ENCODE assay signal across 20 cellular contexts in the genomic region with DNA sequence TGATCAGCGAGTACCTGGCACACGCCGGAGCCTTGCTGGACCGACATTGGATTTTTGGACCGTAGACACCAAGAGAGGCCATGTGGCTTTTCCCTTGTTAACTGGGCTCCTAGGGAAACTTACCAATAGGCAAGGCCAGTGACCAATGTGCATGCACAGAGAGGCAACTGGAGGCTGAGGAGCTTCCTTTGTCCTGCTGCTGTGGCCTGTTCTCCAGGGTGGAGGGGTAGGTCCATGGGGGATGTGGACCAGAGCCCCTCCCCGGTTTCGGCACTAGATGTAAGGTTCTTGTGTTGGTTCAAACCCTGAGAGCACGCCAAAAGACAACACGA. TPM values are rescaled to one million over a fixed set of nuclear protein-coding genes. Genes with fewer than 3 reads are reported as not detected.
DNase-seq lines count a peak whose midpoint lies in the region; ATAC-seq, FAIRE-seq and TF ChIP-seq lines count a peak whose summit lies in the region.
"Had no signal": no experiment of that assay in that cellular context is flagged by ENCODE, and none has a peak within 500 bp of the region (broad histone marks: within the 10 kb centered on the region; RNA-seq: fewer than 3 reads in every experiment).

No MANE protein-coding gene starts in this region.

- no peak for ATAC-seq in GM21381 (IDR thresholded peaks at IDR 0.05; ENCODE audit: unreplicated experiment)
- ATAC-seq: stimulated activated memory B cell treated with anti-CD40 and anti-IgM and Interleukin-4, amounts not matched to agents 10 μg/mL and 1 μg/mL and 100 μg/mL, for 72 hours had no signal

- no peak overlapping the region for H3K4ac ChIP-seq in neuronal stem cell (ENCODE audit: low read length)

- H3K27me3 ChIP-seq in ACC112 (ENCODE audit: insufficient read depth, low read length) (no peaks in the 10 kb centered on the region), Karpas-422 (ENCODE audit: low read length) (no peaks in the 10 kb centered on the region), neuronal stem cell (ENCODE audit: control insufficient read depth in 3 of 3, insufficient read depth in 3 of 3, low read depth in 1 of 3, low read length in 3 of 3) (no peaks in the 10 kb centered on the region), colonic mucosa (no peaks in the 10 kb centered on the region), sigmoid colon (no peaks in the 10 kb centered on the region)
- H3K27me3 ChIP-seq: breast epithelium, esophagus muscularis mucosa, tibial nerve had no signal

- no peak overlapping the region for H3K18ac ChIP-seq in neuronal stem cell (ENCODE audit: low read length)

- TF ChIP-seq POLR2A in H54 (IDR thresholded peaks at IDR 0.05; ENCODE audit: low read depth, low read length) (no peak), sigmoid colon (IDR thresholded peaks at IDR 0.05) (no peak)

- peak overlapping the region; percentile 89 for H3K23ac ChIP-seq in neuronal stem cell (ENCODE audit: low read depth, low read length, poor library complexity)

- H3K4me3 ChIP-seq in ACC112 (ENCODE audit: low read depth, low read length) (no peak overlapping the region), Karpas-422 (ENCODE audit: low read length) (no peak overlapping the region), coronary artery (peak overlapping the region; percentile 38), neuronal stem cell (ENCODE audit: low read length in 2 of 2) (no peak overlapping the region), colonic mucosa (no peak overlapping the region), sigmoid colon (no peak overlapping the region)
- H3K4me3 ChIP-seq: breast epithelium, esophagus muscularis mucosa, tibial nerve had no signal

- intact Hi-C loops in colonic mucosa (cut with DNase I) (loop anchor here (5.0 kb wide), 1 partner anchor 32 kb away; no protein-coding TSS in a partner anchor), sigmoid colon (cut with DNase I) (no loop called here)

- no peak overlapping the region for H2BK120ac ChIP-seq in neuronal stem cell (ENCODE audit: low read depth, low read length)

- H3K9me2 ChIP-seq in Karpas-422 (replicated peaks; ENCODE audit: insufficient read depth, low read length): no peaks in the 10 kb centered on the region

- no peak overlapping the region for H2BK5ac ChIP-seq in neuronal stem cell (ENCODE audit: low read length)

- H4K91ac ChIP-seq in neuronal stem cell (ENCODE audit: low read depth, low read length, poor library complexity): no peak overlapping the region

- H3K9ac ChIP-seq in Karpas-422 (ENCODE audit: low read length): no peak overlapping the region
- H3K9ac ChIP-seq in neuronal stem cell (ENCODE audit: low read depth, low read length, poor library complexity): no peak overlapping the region
- no peak overlapping the region for H3K9ac ChIP-seq in colonic mucosa (ENCODE audit: low read depth in 2 of 2, low read length in 2 of 2)

- H3K4me2 ChIP-seq in Karpas-422 (ENCODE audit: low read depth, low read length, poor library complexity, severe bottlenecking) (no peak overlapping the region), neuronal stem cell (ENCODE audit: insufficient read depth, low read length, poor library complexity, severe bottlenecking) (no peak overlapping the region)

- no peak overlapping the region for H3K14ac ChIP-seq in neuronal stem cell (ENCODE audit: low read length)

- H3K27ac ChIP-seq in ACC112 (ENCODE audit: low read depth, low read length) (peak overlapping the region; percentile 71), Karpas-422 (ENCODE audit: low read length) (no peak overlapping the region), coronary artery (peak overlapping the region; percentile 59 to 79), neuronal stem cell (replicated peaks; ENCODE audit: low read length) (no peak overlapping the region), colonic mucosa (no peak overlapping the region), sigmoid colon (no peak overlapping the region)

- no peak for TF ChIP-seq CTCF in coronary artery (IDR thresholded peaks at IDR 0.05)
- no peak for TF ChIP-seq CTCF in colonic mucosa (IDR thresholded peaks at IDR 0.05)
- no peak for TF ChIP-seq CTCF in sigmoid colon (IDR thresholded peaks at IDR 0.05)

- H2AFZ ChIP-seq in ACC112 (ENCODE audit: low read length, unreplicated experiment) (no peak overlapping the region), Karpas-422 (ENCODE audit: low read length) (no peak overlapping the region), neuronal stem cell (ENCODE audit: low read length) (no peak overlapping the region)

- no peak overlapping the region for H2BK12ac ChIP-seq in neuronal stem cell (ENCODE audit: low read length)

- no peak overlapping the region for H2BK15ac ChIP-seq in neuronal stem cell (ENCODE audit: low read length)

- no peaks in the 10 kb centered on the region for H4K20me1 ChIP-seq in Karpas-422 (ENCODE audit: insufficient read depth, low read depth, low read length)

- no peak for TF ChIP-seq EP300 in sigmoid colon (IDR thresholded peaks at IDR 0.05)

- no peak overlapping the region for H4K8ac ChIP-seq in neuronal stem cell (ENCODE audit: low read depth, low read length)

- H2AK5ac ChIP-seq in neuronal stem cell (ENCODE audit: low read depth, low read length): no peak overlapping the region

- no CpG with 5 or more reads among the region's 9 CpGs for WGBS in neuronal stem cell (ENCODE audit: extremely low coverage in 2 of 2, insufficient read length in 2 of 2, insufficient replicate concordance in 1 of 2), 2 donors
- 96 to 97% methylated on average over 9 of the region's 9 CpGs for WGBS in sigmoid colon, 2 donors

- H3K9me3 ChIP-seq in Karpas-422 (ENCODE audit: low read length) (no peaks in the 10 kb centered on the region), neuronal stem cell (replicated peaks in 1 of 2; ENCODE audit: control insufficient read depth in 2 of 2, insufficient read depth in 1 of 2, low read depth in 1 of 2, low read length in 2 of 2) (peaks cover 0 to 11% of the 10 kb centered on the region in 2 donors), colonic mucosa (no peaks in the 10 kb centered on the region), sigmoid colon (no peaks in the 10 kb centered on the region)
- H3K9me3 ChIP-seq: breast epithelium, esophagus muscularis mucosa, tibial nerve had no signal

- H3K4me1 ChIP-seq in ACC112 (ENCODE audit: control insufficient read depth, insufficient read depth, low read length, unreplicated experiment) (peaks cover 13% of the 10 kb centered on the region), Karpas-422 (ENCODE audit: low read length) (peaks cover under 1% of the 10 kb centered on the region; the same call in 1 of the 2 replicates), neuronal stem cell (ENCODE audit: control insufficient read depth in 2 of 2, insufficient read depth in 1 of 2, low read depth in 1 of 2, low read length in 2 of 2) (no peaks in the 10 kb centered on the region), colonic mucosa (no peaks in the 10 kb centered on the region), sigmoid colon (peaks cover 0 to 10% (median 0%) of the 10 kb centered on the region in 4 donors)
- H3K4me1 ChIP-seq: breast epithelium had no signal

- H3K79me2 ChIP-seq in ACC112 (ENCODE audit: control insufficient read depth, insufficient read depth, low read length, unreplicated experiment): peaks cover 23% of the 10 kb centered on the region
- H3K79me2 ChIP-seq in Karpas-422 (ENCODE audit: low read length): peaks cover 7% of the 10 kb centered on the region; the same call in 1 of the 2 replicates

- H3K36me3 ChIP-seq in ACC112 (ENCODE audit: insufficient read depth, low read length) (peaks cover 11% of the 10 kb centered on the region), Karpas-422 (ENCODE audit: insufficient read depth, low read length) (peaks cover 3% of the 10 kb centered on the region; the same call in 1 of the 2 replicates), neuronal stem cell (replicated peaks in 1 of 2; ENCODE audit: control insufficient read depth in 2 of 2, insufficient read depth in 2 of 2, low read length in 2 of 2) (peaks cover 6 to 74% of the 10 kb centered on the region in 2 donors), colonic mucosa (no peaks in the 10 kb centered on the region), sigmoid colon (peaks cover under 1 to 40% (median 10%) of the 10 kb centered on the region in 4 donors)

- H3K79me1 ChIP-seq in neuronal stem cell (ENCODE audit: low read depth, low read length): peaks cover 2% of the 10 kb centered on the region

- no peak for FAIRE-seq in H54 (lab: Jason Lieb, UNC)

- DNase-seq in Karpas-422 (peak; percentile 27), coronary artery (ENCODE audit: low spot score) (peak; percentile 73), neuronal stem cell (ENCODE audit: low spot score) (no peak), H54 (ENCODE audit: insufficient read length, low spot score) (no peak), colonic mucosa (no peak), sigmoid colon (no peak)
- DNase-seq: activated CD4-positive, alpha-beta T cell treated with anti-CD3 and anti-CD28 coated beads, Interleukin-2, amount 10 ng/mL, durations not matched to agents 24 days and 14 days; EL; glutamatergic neuron; HCEC 1CT; KBM-7; NCI-H2081; RPMI8226; SW 1271 had no signal

RNA-seq across cellular contexts. Expression of gene ANXA2R, which starts 34.8 kb away (rescaled TPM):
- 9.0 and 15.3 TPM in 2 replicates for total RNA-seq in Karpas-422 (2014; rRNA removed; shearing (Covaris generic); ENCODE audit: low replicate concordance)
- polyA plus RNA-seq in neuronal stem cell (2013, experiment 1 of 2): 0.07 TPM
- 0.07 TPM for polyA plus RNA-seq in neuronal stem cell (2013, experiment 2 of 2)
- 1 to 10 TPM; 1.1 to 1.3 TPM for total RNA-seq in colonic mucosa
- 1 to 10 TPM; 1.8 to 4.4 (median 3.7) TPM for total RNA-seq in sigmoid colon
- 10 to 100 TPM in 1 of 3 donors, 1 to 10 TPM in 1, under 1 TPM in 1; 0.69 to 12.4 (median 1.8) TPM for polyA plus RNA-seq in sigmoid colon

RNA-seq across cellular contexts. Expression of gene ZNF131, which starts 45.8 kb away (rescaled TPM):
- 64.1 and 78.0 TPM in 2 replicates for total RNA-seq in Karpas-422 (2014; rRNA removed; shearing (Covaris generic); ENCODE audit: low replicate concordance)
- 45.8 TPM for polyA plus RNA-seq in neuronal stem cell (2013, experiment 1 of 2)
- 47.8 TPM for polyA plus RNA-seq in neuronal stem cell (2013, experiment 2 of 2)
- total RNA-seq in colonic mucosa (10 to 100 TPM; 21.8 to 23.5 TPM), sigmoid colon (10 to 100 TPM; 21.7 to 35.3 (median 29.2) TPM)
- polyA plus RNA-seq in sigmoid colon: 10 to 100 TPM; 13.8 to 20.8 (median 20.1) TPM

Comparison
In these comparisons a context has a peak if more than half of its experiments do, and no peak if none do; other contexts are left out.
1. H3K27ac ChIP-seq: peak in ACC112 (single experiment) and coronary artery (2 of 2); none in Karpas-422 (single experiment), neuronal stem cell (single experiment), colonic mucosa (single experiment) and sigmoid colon (0 of 4).
2. DNase-seq: peak in Karpas-422 (single experiment) and coronary artery (single experiment); none in neuronal stem cell (single experiment), H54 (single experiment), colonic mucosa (single experiment) and sigmoid colon (single experiment).